Comparison of ENCODE assay signal across 9 cellular contexts in the genomic region with DNA sequence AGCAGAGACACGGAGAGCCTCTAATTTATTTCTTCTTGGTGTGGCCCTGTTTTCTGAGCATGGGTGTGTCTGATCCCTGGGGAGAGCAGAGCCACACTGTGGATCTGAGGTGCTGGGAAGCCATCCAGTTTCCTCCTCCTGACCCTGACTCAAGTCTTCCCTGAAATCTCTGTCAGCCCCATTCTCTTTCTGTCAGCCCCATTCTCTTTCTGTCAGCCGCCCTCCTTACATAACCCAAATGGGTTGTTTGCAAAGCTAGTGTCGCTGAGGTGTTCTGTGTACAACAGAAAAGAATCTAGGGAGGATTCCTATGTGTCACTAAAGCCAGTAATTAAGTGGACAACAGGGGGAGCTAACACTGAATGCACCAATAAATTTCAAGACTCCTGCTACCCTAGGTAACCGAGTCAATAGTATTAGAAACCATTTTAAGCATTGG. TPM values are rescaled to one million over a fixed set of nuclear protein-coding genes. Genes with fewer than 3 reads are reported as not detected.
A peak's percentile ranks its signal among the peaks of the same experiment; 100 is the strongest.
DNase-seq lines count a peak whose midpoint lies in the region; ATAC-seq and TF ChIP-seq lines count a peak whose summit lies in the region.
"Had no signal": no experiment of that assay in that cellular context is flagged by ENCODE, and none has a peak within 500 bp of the region (broad histone marks: within the 10 kb centered on the region; RNA-seq: fewer than 3 reads in every experiment).

No MANE protein-coding gene starts in this region.

- no peak overlapping the region for H3K4me3 ChIP-seq in NB4 (ENCODE audit: low read depth, low read length)
- H3K4me3 ChIP-seq in esophagus muscularis mucosa = no peak overlapping the region
- no peak overlapping the region for H3K4me3 ChIP-seq in retinal pigment epithelial cell (ENCODE audit: low read length)
- H3K4me3 ChIP-seq: skin epidermis had no signal

- ATAC-seq in GM18498 (IDR thresholded peaks at IDR 0.05; ENCODE audit: unreplicated experiment) = no peak

- no peak for TF ChIP-seq POLR2A in NB4 (IDR thresholded peaks at IDR 0.05; ENCODE audit: extremely low read depth, insufficient read length)
- no peak for TF ChIP-seq POLR2A in esophagus muscularis mucosa (IDR thresholded peaks at IDR 0.05; ENCODE audit: low read depth)

- TF ChIP-seq CTCF in NB4 (IDR thresholded peaks at IDR 0.05; ENCODE audit: low read depth, low read length) = peak; percentile 39
- TF ChIP-seq CTCF in esophagus muscularis mucosa (IDR thresholded peaks at IDR 0.05) = peak in 1 of 3 experiments; percentile 25
- peak; percentile 36 for TF ChIP-seq CTCF in retinal pigment epithelial cell (conservative IDR thresholded peaks at IDR 0.05; ENCODE audit: low read depth, low read length)

- 79% methylated on average over 4 of the region's 4 CpGs for WGBS in esophagus muscularis mucosa

- DNase-seq in DMS 273 (lab: John Stamatoyannopoulos, UW; ENCODE audit: unreplicated experiment) = peak; percentile 17
- no peak for DNase-seq in DMS 273 treated with DMSO at 0.1 percent for 48 hours (lab: John Stamatoyannopoulos, UW)
- DNase-seq in NB4 (ENCODE audit: low read depth) = peak; percentile 48
- DNase-seq in esophagus muscularis mucosa (ENCODE audit: extremely low spot score) = no peak
- no peak for DNase-seq in retinal pigment epithelial cell (ENCODE audit: low read depth)
- no peak for DNase-seq in amniotic stem cell (lab: John Stamatoyannopoulos, UW)
- no peak for DNase-seq in activated CD4-positive, alpha-beta T cell treated with anti-CD3 and anti-CD28 coated beads, Interleukin-2, amount 50 U/mL, for 48 hours

- H3K36me3 ChIP-seq in esophagus muscularis mucosa = no peaks in the 10 kb centered on the region

- no peaks in the 10 kb centered on the region for H3K27me3 ChIP-seq in esophagus muscularis mucosa

- H3K4me1 ChIP-seq in esophagus muscularis mucosa = peaks cover 87 to 98% (median 96%) of the 10 kb centered on the region in 4 donors

- intact Hi-C loops in esophagus muscularis mucosa (cut with DNase I) = no loop called here

- peak overlapping the region; percentile 13 to 71 (median 66) for H3K27ac ChIP-seq in esophagus muscularis mucosa (replicated peaks in 1 of 4)

- H3K9me3 ChIP-seq in esophagus muscularis mucosa = no peaks in the 10 kb centered on the region

- no peak for TF ChIP-seq EP300 in esophagus muscularis mucosa (IDR thresholded peaks at IDR 0.05)

RNA-seq across cellular contexts. Expression of a gene that starts 50.2 kb away (rescaled TPM):
- total RNA-seq in esophagus muscularis mucosa = 10 to 100 TPM; 42.7 to 66.0 (median 53.1) TPM

Comparison
In these comparisons a context has a peak if more than half of its experiments do, and no peak if none do; other contexts are left out.
1. DNase-seq: peak in DMS 273 (single experiment) and NB4 (single experiment); none in DMS 273 treated with DMSO at 0.1 percent for 48 hours (single experiment), esophagus muscularis mucosa (single experiment), retinal pigment epithelial cell (single experiment), amniotic stem cell (single experiment) and activated CD4-positive, alpha-beta T cell treated with anti-CD3 and anti-CD28 coated beads, Interleukin-2, amount 50 U/mL, for 48 hours (0 of 2).